In the genomic region with DNA sequence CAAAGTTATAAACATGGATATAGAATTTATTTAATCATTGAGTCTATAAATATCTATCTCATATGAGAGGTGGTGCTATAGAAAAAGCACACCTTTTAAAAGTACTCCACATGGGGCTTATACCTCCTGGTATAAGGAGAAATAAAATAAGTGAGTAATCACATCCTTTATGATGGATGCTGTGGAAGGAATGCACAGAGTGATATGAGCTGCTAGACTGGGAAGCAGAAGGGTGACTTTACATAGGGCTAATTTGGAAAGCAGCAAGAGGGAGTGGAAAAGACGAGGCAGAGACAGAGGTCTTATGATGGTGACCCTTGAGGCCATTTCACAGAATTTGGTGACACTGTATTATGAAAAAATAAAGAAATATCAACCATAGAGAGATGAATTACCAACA, we compare ENCODE assay signal across 20 cellular contexts. TPM values are rescaled to one million over a fixed set of nuclear protein-coding genes. Genes with fewer than 3 reads are reported as not detected.
DNase-seq lines count a peak whose midpoint lies in the region; ATAC-seq, FAIRE-seq and TF ChIP-seq lines count a peak whose summit lies in the region.
"Had no signal": no experiment of that assay in that cellular context is flagged by ENCODE, and none has a peak within 500 bp of the region (broad histone marks: within the 10 kb centered on the region; RNA-seq: fewer than 3 reads in every experiment).

No MANE protein-coding gene starts in this region.

- peaks cover 9% of the 10 kb centered on the region; the same call in 1 of the 2 replicates for H3K9me3 ChIP-seq in PC-9 (ENCODE audit: insufficient read depth, low read depth)
- no peaks in the 10 kb centered on the region for H3K9me3 ChIP-seq in smooth muscle cell (replicated peaks; ENCODE audit: low read depth)
- H3K9me3 ChIP-seq: BE2C, SJSA1 had no signal

- ATAC-seq in HG03108 (IDR thresholded peaks at IDR 0.05; ENCODE audit: unreplicated experiment) (no peak), GM21737 (IDR thresholded peaks at IDR 0.05; ENCODE audit: unreplicated experiment) (no peak)
- ATAC-seq: GM23338 had no signal

- CTCF ChIA-PET in PC-9 (lab: Charles Lee) = no interaction called here

- no peaks in the 10 kb centered on the region for H3K36me3 ChIP-seq in PC-9 (ENCODE audit: low read depth)
- no peaks in the 10 kb centered on the region for H3K36me3 ChIP-seq in smooth muscle cell (ENCODE audit: low read depth)
- H3K36me3 ChIP-seq: BE2C, SJSA1 had no signal

- no peaks in the 10 kb centered on the region for H3K79me2 ChIP-seq in PC-9 (ENCODE audit: low read depth)
- no peaks in the 10 kb centered on the region for H3K79me2 ChIP-seq in smooth muscle cell (ENCODE audit: low read depth)

- H2AFZ ChIP-seq in PC-9 = no peak overlapping the region
- no peak overlapping the region for H2AFZ ChIP-seq in smooth muscle cell (ENCODE audit: low read depth)
- H2AFZ ChIP-seq: GM23338 had no signal

- POLR2A ChIA-PET in PC-9 (lab: Charles Lee; ENCODE audit: unreplicated experiment) = interaction anchor here (0.7 kb wide), 1 partner anchor 389 kb away, joined by 6 read pairs; no protein-coding TSS in a partner anchor

- H4K20me1 ChIP-seq in PC-9 (ENCODE audit: insufficient read depth) (no peaks in the 10 kb centered on the region), smooth muscle cell (ENCODE audit: low read depth) (no peaks in the 10 kb centered on the region)

- TF ChIP-seq CTCF in PC-9 (conservative IDR thresholded peaks at IDR 0.05) (no peak), choroid plexus epithelial cell (conservative IDR thresholded peaks at IDR 0.05; ENCODE audit: low read depth, low read length) (no peak), smooth muscle cell (IDR thresholded peaks at IDR 0.05; ENCODE audit: borderline replicate concordance, insufficient read depth, poor library complexity, severe bottlenecking) (no peak)

- H3K27me3 ChIP-seq in PC-9 (ENCODE audit: insufficient read depth, low read depth) (no peaks in the 10 kb centered on the region), smooth muscle cell (ENCODE audit: low read depth) (no peaks in the 10 kb centered on the region)
- H3K27me3 ChIP-seq: BE2C, SJSA1 had no signal

- BruUV-seq in PC-9 (replicated peaks; lab: Mats Ljungman, UMichigan) = no TSS peak

- H3K27ac ChIP-seq in PC-9 (peak overlapping the region; percentile 9; the same call in 1 of the 2 replicates), smooth muscle cell (ENCODE audit: low read depth) (peak overlapping the region; percentile 54)
- H3K27ac ChIP-seq: SJSA1 had no signal

- H3K9ac ChIP-seq in smooth muscle cell (ENCODE audit: low read depth) = no peak overlapping the region

- H3K4me2 ChIP-seq in PC-9 (peak overlapping the region; percentile 39), smooth muscle cell (peak overlapping the region; percentile 47)
- H3K4me2 ChIP-seq: GM23338 had no signal

- no peak overlapping the region for H3K4me3 ChIP-seq in PC-9
- H3K4me3 ChIP-seq in choroid plexus epithelial cell (ENCODE audit: low read depth, low read length) = no peak overlapping the region
- no peak overlapping the region for H3K4me3 ChIP-seq in smooth muscle cell
- H3K4me3 ChIP-seq: GM23338, SJSA1 had no signal

- 88% methylated on average over 1 of the region's 1 CpG for WGBS in smooth muscle cell (ENCODE audit: low lambda C conversion rate)

- DNase-seq in ELR (ENCODE audit: low read depth) (peak; percentile 21), PC-9 (peak in 1 of 2 experiments; percentile 41), choroid plexus epithelial cell (ENCODE audit: low read depth) (peak; percentile 36), smooth muscle cell (lab: John Stamatoyannopoulos, UW; ENCODE audit: unreplicated experiment) (no peak), HTR-8/SVneo (ENCODE audit: insufficient read length, low spot score) (no peak)
- DNase-seq: BE2C; CD4-positive, alpha-beta T cell; DMS79; GF-D8; Kasumi-1; NCI-H1105; NCI-H187 treated with DMSO at 0.1 percent for 48 hours; NCI-H446; NCI-H69 had no signal

- no peak for FAIRE-seq in HTR-8/SVneo (lab: Jason Lieb, UNC)
- FAIRE-seq: D721Med, GM12891 had no signal

- H3K9me2 ChIP-seq in PC-9 (ENCODE audit: insufficient read depth) = no peaks in the 10 kb centered on the region; the same call in 1 of the 2 replicates

- H3K4me1 ChIP-seq in PC-9 (replicated peaks; ENCODE audit: insufficient read depth) = peaks cover 33% of the 10 kb centered on the region
- H3K4me1 ChIP-seq in smooth muscle cell (ENCODE audit: low read depth) = peaks cover 16% of the 10 kb centered on the region
- H3K4me1 ChIP-seq: BE2C had no signal

- H3F3A ChIP-seq in PC-9 (ENCODE audit: insufficient read depth, low read depth) = peaks cover 19% of the 10 kb centered on the region
- peaks cover 6% of the 10 kb centered on the region for H3F3A ChIP-seq in smooth muscle cell (ENCODE audit: low read depth)

- intact Hi-C loops in PC-9 (cut with micrococcal nuclease; ENCODE audit: unreplicated experiment) = loop anchor here (5.0 to 10.0 kb wide), 2 partner anchors 286 to 317 kb away; no protein-coding TSS in a partner anchor

RNA-seq across cellular contexts. Expression of a gene that starts 59.4 kb away (rescaled TPM):
- 46.4 and 61.3 TPM in 2 replicates for total RNA-seq in PC-9 (2021)
- 165 and 174 TPM in 2 replicates for total RNA-seq in smooth muscle cell
- polyA plus RNA-seq in smooth muscle cell = 25.7 and 27.6 TPM in 2 replicates

Comparison
In these comparisons a context has a peak if more than half of its experiments do, and no peak if none do; other contexts are left out.
1. DNase-seq: peak in ELR (single experiment) and choroid plexus epithelial cell (single experiment); none in smooth muscle cell (single experiment) and HTR-8/SVneo (single experiment).